In the genomic region with DNA sequence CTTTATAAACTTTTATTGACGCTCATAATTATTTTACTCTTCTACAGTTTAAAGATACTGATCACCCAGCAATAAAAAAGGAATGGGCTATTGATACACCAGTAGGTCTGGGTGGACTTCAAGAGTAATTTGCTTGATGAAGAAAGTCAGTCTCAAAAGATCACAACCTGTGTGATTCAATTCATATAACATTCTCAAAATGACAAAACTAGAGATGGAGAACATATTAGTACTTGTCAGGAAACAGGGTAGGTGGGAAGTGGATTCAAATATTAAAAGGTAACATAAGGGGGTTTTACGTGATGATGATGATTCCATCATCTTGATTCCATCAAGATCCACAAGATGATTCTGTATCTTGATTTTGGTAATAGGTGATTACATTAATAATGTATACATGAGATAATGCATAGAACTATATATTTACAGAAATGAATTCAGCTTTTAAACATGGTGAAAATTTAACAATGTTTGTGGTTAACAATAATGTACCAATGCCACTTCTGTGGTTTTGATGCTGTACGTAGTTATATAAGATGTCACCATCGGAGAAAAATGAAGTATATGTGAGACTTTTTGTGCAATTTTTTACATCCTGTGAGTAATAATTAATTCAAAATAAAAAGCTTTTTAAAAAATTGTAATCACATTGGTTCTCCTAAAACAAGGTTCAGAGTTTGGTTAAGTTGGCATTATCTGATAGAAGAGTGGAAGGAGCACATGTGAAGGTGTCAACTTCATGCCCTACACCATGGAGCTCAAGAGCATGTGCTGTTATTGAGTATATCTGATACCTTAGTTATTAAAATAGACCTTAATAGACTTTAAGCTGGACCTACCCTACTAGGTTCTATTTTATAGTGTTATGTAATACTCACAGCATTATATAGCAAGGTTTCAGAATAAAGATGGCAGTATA, we compare ENCODE assay signal across 20 cellular contexts.
"Had no signal": no experiment of that assay in that cellular context is flagged by ENCODE, and none has a peak within 500 bp of the region (broad histone marks: within the 10 kb centered on the region; RNA-seq: fewer than 3 reads in every experiment).

No MANE protein-coding gene starts in this region.

- H3K9me3 ChIP-seq: left lung, prostate gland, spleen, thoracic aorta, upper lobe of left lung had no signal

- H3K27me3 ChIP-seq: left lung, spleen, upper lobe of left lung had no signal

- H3K4me1 ChIP-seq: left lung, prostate gland, upper lobe of left lung had no signal

- H3K4me3 ChIP-seq: left lung, lung, prostate gland, spleen, thoracic aorta, upper lobe of left lung had no signal

- DNase-seq: activated B cell treated with CpG ODN at 0.5 μM for 24 hours; activated CD4-positive, alpha-beta T cell treated with anti-CD3 and anti-CD28 coated beads for 36 hours; activated CD4-positive, alpha-beta T cell treated with anti-CD3 and anti-CD28 coated beads, Interleukin-2, amount 50 U/mL, for 4 hours; aorta; effector memory CD4-positive, alpha-beta T cell; foreskin melanocyte; left lung; naive thymus-derived CD4-positive, alpha-beta T cell; spleen; stimulated activated CD4-positive, alpha-beta T cell treated with anti-CD3 and anti-CD28 coated beads, Interleukin-4, amount 100 ng/mL, for 1 hour; stimulated activated naive CD4-positive, alpha-beta T cell treated with Interleukin-2 at 50 U/mL for 16 hours; upper lobe of left lung had no signal

- H3K27ac ChIP-seq: left lung, prostate gland, spleen, thoracic aorta, upper lobe of left lung had no signal

- H3K27ac Mint-ChIP-seq: activated B cell treated with CpG ODN at 0.5 μM for 24 hours; activated CD4-positive, alpha-beta T cell treated with anti-CD3 and anti-CD28 coated beads for 36 hours; brain had no signal

- H3K4me3 Mint-ChIP-seq: activated B cell treated with CpG ODN at 0.5 μM for 24 hours; activated CD4-positive, alpha-beta T cell treated with anti-CD3 and anti-CD28 coated beads for 36 hours; brain; naive thymus-derived CD4-positive, alpha-beta T cell had no signal

- ATAC-seq: activated CD4-positive, alpha-beta T cell treated with anti-CD3 and anti-CD28 coated beads for 36 hours; activated naive CD4-positive, alpha-beta T cell treated with anti-CD3 and anti-CD28 coated beads, Interleukin-2, amount 50 U/mL, for 72 hours; esophagus mucosa; left lung; naive thymus-derived CD4-positive, alpha-beta T cell had no signal

- H3K4me1 Mint-ChIP-seq: brain had no signal

- H3K9me3 Mint-ChIP-seq: activated B cell treated with CpG ODN at 0.5 μM for 24 hours; activated naive CD4-positive, alpha-beta T cell treated with anti-CD3 and anti-CD28 coated beads, Interleukin-2, amount 50 U/mL, for 72 hours; brain; naive thymus-derived CD4-positive, alpha-beta T cell had no signal

- FAIRE-seq: colon, endothelial cell of umbilical vein had no signal

- H3K27me3 Mint-ChIP-seq: activated B cell treated with CpG ODN at 0.5 μM for 24 hours; activated CD4-positive, alpha-beta T cell treated with anti-CD3 and anti-CD28 coated beads for 36 hours; brain; naive thymus-derived CD4-positive, alpha-beta T cell had no signal
